8 cellular contexts compared by ENCODE assay signal in the genomic region with DNA sequence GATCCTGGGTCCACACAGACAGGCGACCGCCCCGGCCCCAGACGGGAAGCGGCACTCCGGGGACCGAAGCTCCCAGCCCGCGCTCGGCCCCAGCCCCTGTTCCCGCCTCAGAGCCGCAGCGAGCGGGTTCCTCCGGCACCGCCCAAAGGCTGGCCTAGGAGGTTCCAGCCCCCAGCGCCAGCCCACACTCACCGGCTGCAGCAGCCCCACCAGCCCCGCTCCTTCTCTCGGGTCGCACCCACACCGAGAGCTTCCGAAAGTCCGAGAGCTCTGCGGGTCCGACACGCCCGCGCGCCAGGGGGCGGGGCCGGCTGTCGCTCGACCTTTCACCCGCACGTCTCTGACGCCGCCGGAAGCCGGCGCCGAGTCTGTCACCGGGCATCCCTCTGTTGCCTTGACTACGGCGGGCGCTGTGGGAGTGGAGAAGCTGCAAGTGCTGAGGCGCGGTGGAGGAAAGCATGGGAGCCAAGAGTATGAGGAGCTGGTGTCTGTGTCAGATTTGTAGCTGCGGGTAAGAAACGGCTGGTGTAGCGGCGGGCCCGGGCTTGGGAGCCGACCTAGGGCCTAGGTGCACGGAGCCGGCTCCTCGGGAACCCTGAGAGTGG. TPM values are rescaled to one million over a fixed set of nuclear protein-coding genes. Genes with fewer than 3 reads are reported as not detected.
DNase-seq lines count a peak whose midpoint lies in the region; ATAC-seq and TF ChIP-seq lines count a peak whose summit lies in the region.

A gene (minus strand): TSS at position 313 of the 605 bp plus-strand sequence. CDS start 956 bp downstream, outside the sequence.
A gene with protein sequence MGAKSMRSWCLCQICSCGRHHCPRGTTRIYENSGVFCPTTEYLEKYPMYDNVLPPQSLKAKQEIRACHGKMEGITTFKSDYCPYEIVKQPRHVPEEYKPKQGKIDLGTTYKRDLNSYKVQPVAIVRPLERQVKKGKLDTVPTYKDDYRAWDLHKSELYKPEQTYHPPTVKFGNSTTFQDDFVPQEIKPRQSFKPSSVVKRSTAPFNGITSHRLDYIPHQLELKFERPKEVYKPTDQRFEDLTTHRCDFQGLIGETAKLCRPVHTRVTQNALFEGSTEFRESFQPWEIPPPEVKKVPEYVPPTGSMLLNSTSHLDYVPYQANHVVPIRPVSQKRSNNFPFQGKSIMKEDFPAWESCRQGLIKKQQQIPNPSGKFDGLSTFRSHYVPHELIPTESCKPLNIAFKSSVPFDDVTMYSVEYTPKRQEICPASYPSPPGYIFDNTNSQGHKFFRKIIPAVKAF (plus strand): TSS at position 397 of the 605 bp plus-strand sequence. CDS start 62 bp downstream, at position 459.

- in situ Hi-C loops in transverse colon (cut with MboI; ENCODE audit: low pct_ligation_motif_present in 1 of 4, low pct_unique_long_range_greater_than_20kb in 1 of 4, low sequenced_read_pairs in 3 of 4) = no loop called here

- peak; percentile 97 for ATAC-seq in HG02588 (IDR thresholded peaks at IDR 0.05; ENCODE audit: unreplicated experiment)
- peak; percentile 92 for ATAC-seq in activated naive CD8-positive, alpha-beta T cell treated with anti-CD3 and anti-CD28 coated beads, Interleukin-2, amount 10 ng/mL, durations not matched to agents 7 days and 5 days (ENCODE audit: low read depth)
- ATAC-seq in Right ventricle myocardium superior (ENCODE audit: poor library complexity) = peak; percentile 99

- CTCF ChIA-PET in GM10248 (lab: Yijun Ruan, JAX) = interaction anchor here (1.1 to 1.6 kb wide), 4 partner anchors 9 to 26 kb away, joined by 3 to 7 read pairs (median 4); no protein-coding TSS in a partner anchor

- H3K27me3 Mint-ChIP-seq in activated naive CD8-positive, alpha-beta T cell treated with anti-CD3 and anti-CD28 coated beads, Interleukin-2, amount 10 ng/mL, durations not matched to agents 7 days and 5 days = peaks cover 3% of the 10 kb centered on the region

- no peak for TF ChIP-seq EP300 in transverse colon (IDR thresholded peaks at IDR 0.05; ENCODE audit: low read depth)

- peak within 1 kb of the TSS; percentile 88 for H3K27ac Mint-ChIP-seq in activated naive CD8-positive, alpha-beta T cell treated with anti-CD3 and anti-CD28 coated beads, Interleukin-2, amount 10 ng/mL, durations not matched to agents 7 days and 5 days

- peak; percentile 78 for TF ChIP-seq POLR2A in transverse colon (IDR thresholded peaks at IDR 0.05)

- intact Hi-C loops in Right ventricle myocardium superior (cut with DNase I) = no loop called here
- intact Hi-C loops in transverse colon (cut with DNase I; ENCODE audit: low total_unique reads) = no loop called here

- H3K4me3 ChIP-seq in parathyroid adenoma (ENCODE audit: low read depth, low read length) = peak within 1 kb of the TSS; percentile 79
- peak within 1 kb of the TSS; percentile 83 to 99 (median 92) for H3K4me3 ChIP-seq in transverse colon

- H3K4me2 ChIP-seq in parathyroid adenoma (ENCODE audit: low read length) = peak within 1 kb of the TSS; percentile 84

- H3K9me3 Mint-ChIP-seq in activated naive CD8-positive, alpha-beta T cell treated with anti-CD3 and anti-CD28 coated beads, Interleukin-2, amount 10 ng/mL, durations not matched to agents 7 days and 5 days = no peaks in the 10 kb centered on the region

- peak; percentile 95 for DNase-seq in GM10248 (ENCODE audit: extremely low spot score)
- peak; percentile 85 for DNase-seq in NCI-H1048 (lab: John Stamatoyannopoulos, UW)
- peak; percentile 84 for DNase-seq in SKM-1 (lab: John Stamatoyannopoulos, UW; ENCODE audit: unreplicated experiment)
- peak; percentile 94 for DNase-seq in activated naive CD8-positive, alpha-beta T cell treated with anti-CD3 and anti-CD28 coated beads, Interleukin-2, amount 10 ng/mL, durations not matched to agents 7 days and 5 days
- DNase-seq in Right ventricle myocardium superior = peak; percentile 96
- peak; percentile 96 for DNase-seq in transverse colon

- TF ChIP-seq CTCF in GM10248 (IDR thresholded peaks at IDR 0.05; ENCODE audit: control extremely low read depth, extremely low read depth, low read depth, missing control alignments) = no peak
- no peak for TF ChIP-seq CTCF in parathyroid adenoma (IDR thresholded peaks at IDR 0.05)
- TF ChIP-seq CTCF in transverse colon (IDR thresholded peaks at IDR 0.05) = no peak

- H3K36me3 Mint-ChIP-seq in activated naive CD8-positive, alpha-beta T cell treated with anti-CD3 and anti-CD28 coated beads, Interleukin-2, amount 10 ng/mL, durations not matched to agents 7 days and 5 days = peaks cover 9% of the 10 kb centered on the region

- H3K79me2 ChIP-seq in parathyroid adenoma = no peaks in the 10 kb centered on the region

- no peak within 1 kb of the TSS for H3K9ac ChIP-seq in parathyroid adenoma

- WGBS in transverse colon (ENCODE audit: low coverage in 1 of 2), 2 donors = 1% methylated on average over 55 of the region's 57 CpGs; no CpG with 5 or more reads in 1 of the 2 donors

- no peaks in the 10 kb centered on the region for H3K36me3 ChIP-seq in parathyroid adenoma (ENCODE audit: control insufficient read depth, insufficient read depth, low read length)
- peaks cover 0 to 6% (median 0%) of the 10 kb centered on the region in 4 donors for H3K36me3 ChIP-seq in transverse colon

- no peaks in the 10 kb centered on the region for H3K9me3 ChIP-seq in parathyroid adenoma (ENCODE audit: control insufficient read depth, low read length)
- no peaks in the 10 kb centered on the region for H3K9me3 ChIP-seq in transverse colon

- peak within 1 kb of the TSS; percentile 96 for H3K4me3 Mint-ChIP-seq in activated naive CD8-positive, alpha-beta T cell treated with anti-CD3 and anti-CD28 coated beads, Interleukin-2, amount 10 ng/mL, durations not matched to agents 7 days and 5 days

- peak within 1 kb of the TSS; percentile 79 for H2AFZ ChIP-seq in parathyroid adenoma

- no peaks in the 10 kb centered on the region for H3K4me1 ChIP-seq in parathyroid adenoma
- H3K4me1 ChIP-seq in transverse colon = peaks cover 5 to 24% (median 18%) of the 10 kb centered on the region in 4 donors

- H3K4me1 Mint-ChIP-seq in activated naive CD8-positive, alpha-beta T cell treated with anti-CD3 and anti-CD28 coated beads, Interleukin-2, amount 10 ng/mL, durations not matched to agents 7 days and 5 days = peaks cover 21% of the 10 kb centered on the region

- H3K27me3 ChIP-seq in parathyroid adenoma (ENCODE audit: control insufficient read depth, insufficient read depth, low read length) (no peaks in the 10 kb centered on the region), transverse colon (no peaks in the 10 kb centered on the region)

- H3K27ac ChIP-seq in parathyroid adenoma (peak within 1 kb of the TSS; percentile 30), transverse colon (peak within 1 kb of the TSS; percentile 91 to 94 (median 92))

- POLR2A ChIA-PET in GM10248 (lab: Yijun Ruan, JAX) = interaction anchor here (1.0 kb wide), 1 partner anchor 278 kb away, joined by 4 read pairs; a partner anchor contains a TSS
- POLR2A ChIA-PET in activated naive CD8-positive, alpha-beta T cell treated with anti-CD3 and anti-CD28 coated beads, Interleukin-2, amount 10 ng/mL, durations not matched to agents 7 days and 5 days (lab: Charles Lee) = interaction anchor here (0.9 to 1.4 kb wide), 3 partner anchors 18 to 216 kb away, joined by 3 to 5 read pairs (median 3); no protein-coding TSS in a partner anchor

RNA-seq across cellular contexts. Expression of the first gene that starts in this region (rescaled TPM):
- total RNA-seq in activated naive CD8-positive, alpha-beta T cell treated with anti-CD3 and anti-CD28 coated beads, Interleukin-2, amount 10 ng/mL, durations not matched to agents 7 days and 5 days = 10 to 100 TPM; 24.2 to 26.4 TPM
- total RNA-seq in Right ventricle myocardium superior = 14.9 TPM
- 10 to 100 TPM; 35.0 to 57.9 (median 46.5) TPM for total RNA-seq in transverse colon

RNA-seq across cellular contexts. Expression of the second gene that starts in this region (rescaled TPM):
- 1 to 10 TPM; 1.3 to 1.6 TPM for total RNA-seq in activated naive CD8-positive, alpha-beta T cell treated with anti-CD3 and anti-CD28 coated beads, Interleukin-2, amount 10 ng/mL, durations not matched to agents 7 days and 5 days
- total RNA-seq in Right ventricle myocardium superior (3.0 TPM), transverse colon (1 to 10 TPM in 2 of 4 donors, under 1 TPM in 1, not detected in 1; 0.20 to 3.0 (median 2.4) TPM)

Comparison
In these comparisons a context has a peak if more than half of its experiments do, and no peak if none do; other contexts are left out.
1. Peak in every context shown above with its lines: DNase-seq, ATAC-seq, H3K4me3 ChIP-seq and H3K27ac ChIP-seq.